ENCODE assay signal across 21 cellular contexts in the genomic region with DNA sequence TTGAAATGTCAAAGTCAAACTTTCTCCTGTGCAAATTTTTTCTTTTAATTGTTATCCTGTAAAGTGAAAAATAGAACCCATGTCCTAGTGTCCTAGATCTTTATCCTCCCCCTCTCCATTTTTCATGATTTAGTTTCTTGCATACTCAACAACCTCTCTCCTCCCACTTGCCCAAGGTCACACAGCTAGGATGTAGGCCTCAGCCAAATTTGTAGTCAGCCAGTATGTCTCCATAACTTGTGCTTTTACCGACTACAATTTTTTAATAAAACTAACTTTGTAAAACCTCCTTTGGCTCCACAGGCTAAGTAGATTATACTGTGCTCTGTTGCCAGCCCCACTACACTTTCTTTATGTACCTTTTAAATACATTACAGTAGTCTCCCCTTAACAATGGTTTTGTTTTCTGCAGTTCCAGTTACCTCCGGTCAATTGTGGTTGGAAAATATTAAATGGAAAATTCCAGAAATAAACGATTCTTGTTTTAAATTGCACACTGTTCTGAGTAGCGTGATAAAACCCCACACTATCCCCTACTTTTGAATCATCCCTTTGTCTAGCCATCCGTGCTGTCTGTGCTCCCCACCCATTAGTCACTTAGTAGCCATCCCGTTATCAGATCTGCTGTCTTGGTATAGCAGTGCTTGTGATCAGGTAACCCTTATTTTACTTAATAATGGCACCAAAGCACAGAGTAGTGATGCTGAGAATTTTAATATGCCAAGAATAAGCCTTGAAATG. TPM values are rescaled to one million over a fixed set of nuclear protein-coding genes. Genes with fewer than 3 reads are reported as not detected.
DNase-seq lines count a peak whose midpoint lies in the region; ATAC-seq and TF ChIP-seq lines count a peak whose summit lies in the region.
"Had no signal": no experiment of that assay in that cellular context is flagged by ENCODE, and none has a peak within 500 bp of the region (broad histone marks: within the 10 kb centered on the region; RNA-seq: fewer than 3 reads in every experiment).

No MANE protein-coding gene starts in this region.

- peak overlapping the region; percentile 23 for H3K4me2 ChIP-seq in neural progenitor cell

- TF ChIP-seq CTCF in Calu3 (IDR thresholded peaks at IDR 0.05; ENCODE audit: unreplicated experiment) (no peak), Panc1 (IDR thresholded peaks at IDR 0.05) (no peak), endothelial cell (IDR thresholded peaks at IDR 0.05; ENCODE audit: unreplicated experiment) (no peak), neural progenitor cell (IDR thresholded peaks at IDR 0.05) (no peak)

- DNase-seq in Calu3: no peak
- DNase-seq in Panc1 (ENCODE audit: low read depth, low spot score): no peak
- no peak for DNase-seq in endothelial cell (ENCODE audit: low spot score)
- DNase-seq in neural progenitor cell (ENCODE audit: low spot score): peak; percentile 2
- DNase-seq in stimulated activated CD4-positive, alpha-beta T cell treated with anti-CD3 and anti-CD28 coated beads, Interleukin-1b, Interleukin-23, amount 100 ng/mL, for 48 hours: no peak
- no peak for DNase-seq in activated T-cell treated with anti-CD3 and anti-CD28 coated beads, Interleukin-2, amount 50 U/mL, for 24 hours
- DNase-seq in posterior cingulate gyrus: no peak
- DNase-seq: activated CD4-positive, alpha-beta T cell treated with anti-CD3 and anti-CD28 coated beads, Interleukin-2, amount 10 ng/mL, durations not matched to agents 24 days and 14 days; activated naive CD8-positive, alpha-beta T cell treated with anti-CD3 and anti-CD28 coated beads, Interleukin-2, amount 50 U/mL, for 24 hours; activated T-cell treated with anti-CD3 and anti-CD28 coated beads, Interleukin-2, amount 50 U/mL, for 1 hour; COR-L47; Karpas-422; NCI-H1417 treated with DMSO at 0.1 percent for 48 hours; NCI-H226; SHP77 treated with DMSO at 0.1 percent for 48 hours; T-helper 9 cell; upper lobe of left lung had no signal

- no peaks in the 10 kb centered on the region for H3K27me3 ChIP-seq in Panc1 (ENCODE audit: control insufficient read depth, insufficient read depth, low read length)
- H3K27me3 ChIP-seq in neural progenitor cell: no peaks in the 10 kb centered on the region
- H3K27me3 ChIP-seq: upper lobe of left lung had no signal

- H4K20me1 ChIP-seq in neural progenitor cell (ENCODE audit: low read depth): no peaks in the 10 kb centered on the region

- POLR2A ChIA-PET in Panc1 (lab: Charles Lee): no interaction called here

- H3K27ac Mint-ChIP-seq in Calu3 (ENCODE audit: unreplicated experiment) (peak overlapping the region; percentile 88), endothelial cell (ENCODE audit: unreplicated experiment) (peak overlapping the region; percentile 5), neural progenitor cell (no peak overlapping the region)
- no peak overlapping the region for H3K27ac Mint-ChIP-seq in activated T-cell treated with anti-CD3 and anti-CD28 coated beads, Interleukin-2, amount 50 U/mL, for 24 hours
- H3K27ac Mint-ChIP-seq: activated CD4-positive, alpha-beta T cell treated with anti-CD3 and anti-CD28 coated beads, Interleukin-2, amount 10 ng/mL, durations not matched to agents 24 days and 14 days; activated naive CD8-positive, alpha-beta T cell treated with anti-CD3 and anti-CD28 coated beads, Interleukin-2, amount 50 U/mL, for 24 hours; stimulated activated effector memory CD8-positive, alpha-beta T cell treated with anti-CD3 and anti-CD28 coated beads, Interleukin-12 subunit alpha, Interleukin-12 subunit beta, amount 100 ng/mL, for 72 hours had no signal

- no TSS peak for BruUV-seq in Calu3 (replicated peaks; lab: Mats Ljungman, UMichigan)
- BruUV-seq in Panc1 (replicated peaks; lab: Mats Ljungman, UMichigan): no TSS peak

- intact Hi-C loops in Calu3 (cut with micrococcal nuclease; ENCODE audit: unreplicated experiment) (no loop called here), Panc1 (cut with micrococcal nuclease; ENCODE audit: unreplicated experiment) (no loop called here), posterior cingulate gyrus (cut with DNase I) (no loop called here)

- H3K36me3 ChIP-seq in Panc1 (ENCODE audit: control insufficient read depth, insufficient read depth, low read length) (no peaks in the 10 kb centered on the region), neural progenitor cell (no peaks in the 10 kb centered on the region)
- H3K36me3 ChIP-seq: upper lobe of left lung had no signal

- H3K4me1 Mint-ChIP-seq in Calu3 (ENCODE audit: low read depth, unreplicated experiment) (peaks cover 49% of the 10 kb centered on the region), endothelial cell (ENCODE audit: unreplicated experiment) (peaks cover 4% of the 10 kb centered on the region), neural progenitor cell (no peaks in the 10 kb centered on the region)
- H3K4me1 Mint-ChIP-seq in activated T-cell treated with anti-CD3 and anti-CD28 coated beads, Interleukin-2, amount 50 U/mL, for 24 hours (ENCODE audit: low read depth): no peaks in the 10 kb centered on the region
- H3K4me1 Mint-ChIP-seq: activated CD4-positive, alpha-beta T cell treated with anti-CD3 and anti-CD28 coated beads, Interleukin-2, amount 10 ng/mL, durations not matched to agents 24 days and 14 days; activated naive CD8-positive, alpha-beta T cell treated with anti-CD3 and anti-CD28 coated beads, Interleukin-2, amount 50 U/mL, for 24 hours; central memory CD8-positive, alpha-beta T cell; stimulated activated effector memory CD8-positive, alpha-beta T cell treated with anti-CD3 and anti-CD28 coated beads, Interleukin-12 subunit alpha, Interleukin-12 subunit beta, amount 100 ng/mL, for 72 hours had no signal

- no peak overlapping the region for H2AFZ ChIP-seq in neural progenitor cell (replicated peaks)

- H3K4me1 ChIP-seq in Panc1 (ENCODE audit: control insufficient read depth, insufficient read depth, low read length): peaks cover 28% of the 10 kb centered on the region
- H3K4me1 ChIP-seq in neural progenitor cell: peaks cover 39% of the 10 kb centered on the region
- H3K4me1 ChIP-seq: upper lobe of left lung had no signal

- CTCF ChIA-PET in Calu3 (lab: Charles Lee) (no interaction called here), Panc1 (lab: Charles Lee) (no interaction called here)

- H3K27me3 Mint-ChIP-seq in Calu3 (ENCODE audit: unreplicated experiment) (no peaks in the 10 kb centered on the region), endothelial cell (ENCODE audit: unreplicated experiment) (peaks cover 4% of the 10 kb centered on the region), neural progenitor cell (ENCODE audit: insufficient read depth, low read depth) (no peaks in the 10 kb centered on the region)
- no peaks in the 10 kb centered on the region for H3K27me3 Mint-ChIP-seq in activated T-cell treated with anti-CD3 and anti-CD28 coated beads, Interleukin-2, amount 50 U/mL, for 24 hours
- H3K27me3 Mint-ChIP-seq: activated CD4-positive, alpha-beta T cell treated with anti-CD3 and anti-CD28 coated beads, Interleukin-2, amount 10 ng/mL, durations not matched to agents 24 days and 14 days; activated naive CD8-positive, alpha-beta T cell treated with anti-CD3 and anti-CD28 coated beads, Interleukin-2, amount 50 U/mL, for 24 hours; central memory CD8-positive, alpha-beta T cell had no signal

- ATAC-seq in Panc1 (peak; percentile 65), GM21576 (IDR thresholded peaks at IDR 0.05; ENCODE audit: unreplicated experiment) (no peak)
- ATAC-seq: activated naive CD8-positive, alpha-beta T cell treated with anti-CD3 and anti-CD28 coated beads, Interleukin-2, amount 50 U/mL, for 24 hours; stimulated activated effector memory CD8-positive, alpha-beta T cell treated with anti-CD3 and anti-CD28 coated beads, Interleukin-12 subunit alpha, Interleukin-12 subunit beta, amount 100 ng/mL, for 72 hours had no signal

- H3K9me3 Mint-ChIP-seq in Calu3 (ENCODE audit: low read depth, unreplicated experiment): peaks cover 2% of the 10 kb centered on the region
- H3K9me3 Mint-ChIP-seq in endothelial cell (ENCODE audit: unreplicated experiment): no peaks in the 10 kb centered on the region
- peaks cover 56% of the 10 kb centered on the region for H3K9me3 Mint-ChIP-seq in neural progenitor cell
- peaks cover 2% of the 10 kb centered on the region for H3K9me3 Mint-ChIP-seq in activated T-cell treated with anti-CD3 and anti-CD28 coated beads, Interleukin-2, amount 50 U/mL, for 24 hours
- H3K9me3 Mint-ChIP-seq: activated CD4-positive, alpha-beta T cell treated with anti-CD3 and anti-CD28 coated beads, Interleukin-2, amount 10 ng/mL, durations not matched to agents 24 days and 14 days had no signal

- peak overlapping the region; percentile 81 for H3K27ac ChIP-seq in Panc1 (ENCODE audit: low read length)
- peak overlapping the region; percentile 38 for H3K27ac ChIP-seq in neural progenitor cell
- H3K27ac ChIP-seq: skin epidermis, upper lobe of left lung had no signal

- H3K79me2 ChIP-seq in neural progenitor cell (ENCODE audit: low read depth): peaks cover 100% of the 10 kb centered on the region

- H3K36me3 Mint-ChIP-seq in Calu3 (ENCODE audit: insufficient read depth, unreplicated experiment) (peaks cover 27% of the 10 kb centered on the region), endothelial cell (ENCODE audit: low read depth, unreplicated experiment) (no peaks in the 10 kb centered on the region), neural progenitor cell (peaks cover 50% of the 10 kb centered on the region)
- no peaks in the 10 kb centered on the region for H3K36me3 Mint-ChIP-seq in activated T-cell treated with anti-CD3 and anti-CD28 coated beads, Interleukin-2, amount 50 U/mL, for 24 hours (ENCODE audit: low read depth)
- H3K36me3 Mint-ChIP-seq: stimulated activated effector memory CD8-positive, alpha-beta T cell treated with anti-CD3 and anti-CD28 coated beads, Interleukin-12 subunit alpha, Interleukin-12 subunit beta, amount 100 ng/mL, for 72 hours had no signal

- H3K4me3 Mint-ChIP-seq in Calu3 (ENCODE audit: low read depth, unreplicated experiment) (peak overlapping the region; percentile 38), endothelial cell (ENCODE audit: unreplicated experiment) (no peak overlapping the region), neural progenitor cell (no peak overlapping the region)
- no peak overlapping the region for H3K4me3 Mint-ChIP-seq in activated T-cell treated with anti-CD3 and anti-CD28 coated beads, Interleukin-2, amount 50 U/mL, for 24 hours
- H3K4me3 Mint-ChIP-seq: activated CD4-positive, alpha-beta T cell treated with anti-CD3 and anti-CD28 coated beads, Interleukin-2, amount 10 ng/mL, durations not matched to agents 24 days and 14 days; activated naive CD8-positive, alpha-beta T cell treated with anti-CD3 and anti-CD28 coated beads, Interleukin-2, amount 50 U/mL, for 24 hours; central memory CD8-positive, alpha-beta T cell; stimulated activated effector memory CD8-positive, alpha-beta T cell treated with anti-CD3 and anti-CD28 coated beads, Interleukin-12 subunit alpha, Interleukin-12 subunit beta, amount 100 ng/mL, for 72 hours had no signal

- no peak overlapping the region for H3K9ac ChIP-seq in neural progenitor cell

- no peaks in the 10 kb centered on the region; the same call in 1 of the 2 replicates for H3K9me3 ChIP-seq in Panc1 (ENCODE audit: control insufficient read depth, insufficient read depth, low read depth, low read length)
- H3K9me3 ChIP-seq in neural progenitor cell (ENCODE audit: low read depth): peaks cover 11% of the 10 kb centered on the region
- H3K9me3 ChIP-seq: upper lobe of left lung had no signal

- in situ Hi-C loops in Panc1 (cut with HindIII; ENCODE audit: low pct_unique_long_range_greater_than_20kb, low sequenced_read_pairs): no loop called here

- H3F3A ChIP-seq in neural progenitor cell (ENCODE audit: low read depth): peaks cover 19% of the 10 kb centered on the region

- H3K4me3 ChIP-seq in Panc1 (ENCODE audit: low read depth in 2 of 2, low read length in 2 of 2): peak overlapping the region in 1 of 2 experiments; percentile 7; a peak in 1 of 4 replicates
- H3K4me3 ChIP-seq in neural progenitor cell: no peak overlapping the region
- H3K4me3 ChIP-seq: skin epidermis, upper lobe of left lung had no signal

RNA-seq across cellular contexts. Expression of a gene that starts 22.8 kb away (rescaled TPM):
- total RNA-seq in Calu3 (2022) (86.8 and 94.4 TPM in 2 replicates), Panc1 (2021; ENCODE audit: unreplicated experiment) (51.5 TPM), endothelial cell (ENCODE audit: unreplicated experiment) (22.8 TPM), neural progenitor cell (ENCODE audit: low replicate concordance) (96.6 and 154 TPM in 2 replicates)
- polyA plus RNA-seq in Panc1 (2012; ENCODE audit: insufficient read length): 29.2 TPM
- total RNA-seq: activated CD4-positive, alpha-beta T cell treated with anti-CD3 and anti-CD28 coated beads, Interleukin-2, amount 10 ng/mL, durations not matched to agents 24 days and 14 days had no signal

Comparison
In these comparisons a context has a peak if more than half of its experiments do, and no peak if none do; other contexts are left out.
1. H3K27ac Mint-ChIP-seq: peak in Calu3 (single experiment) and endothelial cell (single experiment); none in neural progenitor cell (single experiment) and activated T-cell treated with anti-CD3 and anti-CD28 coated beads, Interleukin-2, amount 50 U/mL, for 24 hours (single experiment).